ENCODE assay signal across 1 cellular context in genomic region chr5:37086466-37087178, GRCh38.
TF ChIP-seq lines count a peak whose summit lies in the region.

No MANE protein-coding gene starts in this region.

TF ChIP-seq in HepG2, 621 proteins besides CTCF, POLR2A, EP300 and RAD21 (continued from another document and continues in another):
- no peak for TF ChIP-seq FUBP1 (CRISPR knock-in tag; IDR thresholded peaks at IDR 0.05; ENCODE audit: borderline replicate concordance)
- TF ChIP-seq GABPB1 (CRISPR knock-in tag; IDR thresholded peaks at IDR 0.05), result no peak
- no peak for TF ChIP-seq ZMYM4 (CRISPR knock-in tag; IDR thresholded peaks at IDR 0.05)
- TF ChIP-seq SMARCE1 (IDR thresholded peaks at IDR 0.05; ENCODE audit: borderline replicate concordance), result no peak
- TF ChIP-seq KAT8 (CRISPR knock-in tag; IDR thresholded peaks at IDR 0.05), result no peak
- TF ChIP-seq KLF11 (CRISPR knock-in tag; IDR thresholded peaks at IDR 0.05), result no peak
- TF ChIP-seq ZBTB49 (CRISPR knock-in tag; IDR thresholded peaks at IDR 0.05; ENCODE audit: borderline replicate concordance), result no peak
- no peak for TF ChIP-seq SOX13 (IDR thresholded peaks at IDR 0.05)
- peak in 1 of 2 experiments; percentile 64; a peak in 2 of 4 replicates for TF ChIP-seq SOX13 (CRISPR knock-in tag; conservative IDR thresholded peaks at IDR 0.05 in 1 of 2, IDR thresholded peaks at IDR 0.05 in 1 of 2)
- no peak for TF ChIP-seq ZNF605 (CRISPR knock-in tag; IDR thresholded peaks at IDR 0.05)
- TF ChIP-seq ATRX (CRISPR knock-in tag; IDR thresholded peaks at IDR 0.05; ENCODE audit: borderline replicate concordance), result no peak
- no peak for TF ChIP-seq KLF13 (CRISPR knock-in tag; IDR thresholded peaks at IDR 0.05)
- TF ChIP-seq, protein P1, sequence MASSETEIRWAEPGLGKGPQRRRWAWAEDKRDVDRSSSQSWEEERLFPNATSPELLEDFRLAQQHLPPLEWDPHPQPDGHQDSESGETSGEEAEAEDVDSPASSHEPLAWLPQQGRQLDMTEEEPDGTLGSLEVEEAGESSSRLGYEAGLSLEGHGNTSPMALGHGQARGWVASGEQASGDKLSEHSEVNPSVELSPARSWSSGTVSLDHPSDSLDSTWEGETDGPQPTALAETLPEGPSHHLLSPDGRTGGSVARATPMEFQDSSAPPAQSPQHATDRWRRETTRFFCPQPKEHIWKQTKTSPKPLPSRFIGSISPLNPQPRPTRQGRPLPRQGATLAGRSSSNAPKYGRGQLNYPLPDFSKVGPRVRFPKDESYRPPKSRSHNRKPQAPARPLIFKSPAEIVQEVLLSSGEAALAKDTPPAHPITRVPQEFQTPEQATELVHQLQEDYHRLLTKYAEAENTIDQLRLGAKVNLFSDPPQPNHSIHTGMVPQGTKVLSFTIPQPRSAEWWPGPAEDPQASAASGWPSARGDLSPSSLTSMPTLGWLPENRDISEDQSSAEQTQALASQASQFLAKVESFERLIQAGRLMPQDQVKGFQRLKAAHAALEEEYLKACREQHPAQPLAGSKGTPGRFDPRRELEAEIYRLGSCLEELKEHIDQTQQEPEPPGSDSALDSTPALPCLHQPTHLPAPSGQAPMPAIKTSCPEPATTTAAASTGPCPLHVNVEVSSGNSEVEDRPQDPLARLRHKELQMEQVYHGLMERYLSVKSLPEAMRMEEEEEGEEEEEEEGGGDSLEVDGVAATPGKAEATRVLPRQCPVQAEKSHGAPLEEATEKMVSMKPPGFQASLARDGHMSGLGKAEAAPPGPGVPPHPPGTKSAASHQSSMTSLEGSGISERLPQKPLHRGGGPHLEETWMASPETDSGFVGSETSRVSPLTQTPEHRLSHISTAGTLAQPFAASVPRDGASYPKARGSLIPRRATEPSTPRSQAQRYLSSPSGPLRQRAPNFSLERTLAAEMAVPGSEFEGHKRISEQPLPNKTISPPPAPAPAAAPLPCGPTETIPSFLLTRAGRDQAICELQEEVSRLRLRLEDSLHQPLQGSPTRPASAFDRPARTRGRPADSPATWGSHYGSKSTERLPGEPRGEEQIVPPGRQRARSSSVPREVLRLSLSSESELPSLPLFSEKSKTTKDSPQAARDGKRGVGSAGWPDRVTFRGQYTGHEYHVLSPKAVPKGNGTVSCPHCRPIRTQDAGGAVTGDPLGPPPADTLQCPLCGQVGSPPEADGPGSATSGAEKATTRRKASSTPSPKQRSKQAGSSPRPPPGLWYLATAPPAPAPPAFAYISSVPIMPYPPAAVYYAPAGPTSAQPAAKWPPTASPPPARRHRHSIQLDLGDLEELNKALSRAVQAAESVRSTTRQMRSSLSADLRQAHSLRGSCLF (CRISPR knock-in tag; IDR thresholded peaks at IDR 0.05; ENCODE audit: borderline replicate concordance), result no peak
- TF ChIP-seq ZNF510 (CRISPR knock-in tag; IDR thresholded peaks at IDR 0.05; ENCODE audit: low read depth), result no peak
- TF ChIP-seq NONO (IDR thresholded peaks at IDR 0.05), result no peak
- TF ChIP-seq NONO (CRISPR knock-in tag; conservative IDR thresholded peaks at IDR 0.05), result no peak
- TF ChIP-seq ZNF503 (CRISPR knock-in tag; IDR thresholded peaks at IDR 0.05), result peak; percentile 90
- TF ChIP-seq U2AF2 (IDR thresholded peaks at IDR 0.05; ENCODE audit: low read depth, low read length), result no peak
- no peak for TF ChIP-seq ZNF441 (CRISPR knock-in tag; IDR thresholded peaks at IDR 0.05; ENCODE audit: borderline replicate concordance)
- TF ChIP-seq, protein P2, sequence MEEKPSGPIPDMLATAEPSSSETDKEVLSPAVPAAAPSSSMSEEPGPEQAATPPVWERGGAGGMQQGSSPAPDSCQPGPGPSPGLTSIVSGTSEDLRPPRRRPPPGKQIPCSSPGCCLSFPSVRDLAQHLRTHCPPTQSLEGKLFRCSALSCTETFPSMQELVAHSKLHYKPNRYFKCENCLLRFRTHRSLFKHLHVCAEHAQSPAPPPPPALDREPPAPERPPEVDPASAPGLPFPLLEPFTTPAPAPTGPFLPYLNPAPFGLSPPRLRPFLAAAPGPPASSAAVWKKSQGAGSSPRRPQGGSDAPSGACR (CRISPR knock-in tag; IDR thresholded peaks at IDR 0.05), result no peak
- TF ChIP-seq KDM5A (IDR thresholded peaks at IDR 0.05; ENCODE audit: borderline replicate concordance, low read length), result no peak
- TF ChIP-seq ZNF790 (CRISPR knock-in tag; IDR thresholded peaks at IDR 0.05; ENCODE audit: borderline replicate concordance), result no peak
- no peak for TF ChIP-seq ZNF546 (CRISPR knock-in tag; conservative IDR thresholded peaks at IDR 0.05)
- TF ChIP-seq TCF7L2 (IDR thresholded peaks at IDR 0.05; ENCODE audit: low read depth, low read length), result no peak
- no peak for TF ChIP-seq RXRA (CRISPR knock-in tag; IDR thresholded peaks at IDR 0.05)
- no peak for TF ChIP-seq CBX1 (IDR thresholded peaks at IDR 0.05; ENCODE audit: low read depth)
- TF ChIP-seq MIER3 (CRISPR knock-in tag; IDR thresholded peaks at IDR 0.05; ENCODE audit: borderline replicate concordance), result no peak
- no peak for TF ChIP-seq ZNF362 (CRISPR knock-in tag; IDR thresholded peaks at IDR 0.05; ENCODE audit: borderline replicate concordance)
- TF ChIP-seq ZNF256 (CRISPR knock-in tag; conservative IDR thresholded peaks at IDR 0.05), result no peak
- no peak for TF ChIP-seq ZNF121 (CRISPR knock-in tag; IDR thresholded peaks at IDR 0.05)
- no peak for TF ChIP-seq RAD51 (IDR thresholded peaks at IDR 0.05; ENCODE audit: borderline replicate concordance)
- peak; percentile 70 for TF ChIP-seq NR2F2 (IDR thresholded peaks at IDR 0.05; ENCODE audit: borderline replicate concordance, low read depth)
- TF ChIP-seq FOXC1 (CRISPR knock-in tag; IDR thresholded peaks at IDR 0.05; ENCODE audit: borderline replicate concordance), result no peak
- no peak for TF ChIP-seq ZNF552 (CRISPR knock-in tag; IDR thresholded peaks at IDR 0.05; ENCODE audit: borderline replicate concordance)
- TF ChIP-seq ZNF501 (CRISPR knock-in tag; IDR thresholded peaks at IDR 0.05), result no peak
- no peak for TF ChIP-seq DNMT3B (CRISPR knock-in tag; conservative IDR thresholded peaks at IDR 0.05)
- no peak for TF ChIP-seq HMGA1 (CRISPR knock-in tag; conservative IDR thresholded peaks at IDR 0.05)
- peak; percentile 94 for TF ChIP-seq HHEX (CRISPR knock-in tag; IDR thresholded peaks at IDR 0.05)
- TF ChIP-seq, protein P3, sequence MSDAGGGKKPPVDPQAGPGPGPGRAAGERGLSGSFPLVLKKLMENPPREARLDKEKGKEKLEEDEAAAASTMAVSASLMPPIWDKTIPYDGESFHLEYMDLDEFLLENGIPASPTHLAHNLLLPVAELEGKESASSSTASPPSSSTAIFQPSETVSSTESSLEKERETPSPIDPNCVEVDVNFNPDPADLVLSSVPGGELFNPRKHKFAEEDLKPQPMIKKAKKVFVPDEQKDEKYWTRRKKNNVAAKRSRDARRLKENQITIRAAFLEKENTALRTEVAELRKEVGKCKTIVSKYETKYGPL (CRISPR knock-in tag; IDR thresholded peaks at IDR 0.05), result no peak
- no peak for TF ChIP-seq IKZF4 (CRISPR knock-in tag; IDR thresholded peaks at IDR 0.05; ENCODE audit: borderline replicate concordance, low read depth, not compliant biosample characterization)
- no peak for TF ChIP-seq JUN (CRISPR knock-in tag; IDR thresholded peaks at IDR 0.05)
- no peak for TF ChIP-seq BORCS8-MEF2B (CRISPR knock-in tag; IDR thresholded peaks at IDR 0.05)
- TF ChIP-seq RBM22 (optimal IDR thresholded peaks at IDR 0.05; ENCODE audit: low read length), result no peak
- no peak for TF ChIP-seq CAMTA2 (CRISPR knock-in tag; IDR thresholded peaks at IDR 0.05; ENCODE audit: borderline replicate concordance)
- TF ChIP-seq, protein P4, sequence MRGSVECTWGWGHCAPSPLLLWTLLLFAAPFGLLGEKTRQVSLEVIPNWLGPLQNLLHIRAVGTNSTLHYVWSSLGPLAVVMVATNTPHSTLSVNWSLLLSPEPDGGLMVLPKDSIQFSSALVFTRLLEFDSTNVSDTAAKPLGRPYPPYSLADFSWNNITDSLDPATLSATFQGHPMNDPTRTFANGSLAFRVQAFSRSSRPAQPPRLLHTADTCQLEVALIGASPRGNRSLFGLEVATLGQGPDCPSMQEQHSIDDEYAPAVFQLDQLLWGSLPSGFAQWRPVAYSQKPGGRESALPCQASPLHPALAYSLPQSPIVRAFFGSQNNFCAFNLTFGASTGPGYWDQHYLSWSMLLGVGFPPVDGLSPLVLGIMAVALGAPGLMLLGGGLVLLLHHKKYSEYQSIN (CRISPR knock-in tag; IDR thresholded peaks at IDR 0.05; ENCODE audit: borderline replicate concordance), result no peak
- no peak for TF ChIP-seq ZHX1 (CRISPR knock-in tag; IDR thresholded peaks at IDR 0.05; ENCODE audit: low read depth)
- TF ChIP-seq CBFB (CRISPR knock-in tag; IDR thresholded peaks at IDR 0.05), result peak; percentile 95
- TF ChIP-seq NAIF1 (CRISPR knock-in tag; IDR thresholded peaks at IDR 0.05; ENCODE audit: borderline replicate concordance), result no peak
- TF ChIP-seq HOXD1 (CRISPR knock-in tag; IDR thresholded peaks at IDR 0.05), result no peak
